Comparison of ENCODE assay signal across 21 cellular contexts in genomic region chr1:191022856-191023255, GRCh38.
DNase-seq lines count a peak whose midpoint lies in the region; ATAC-seq, FAIRE-seq and TF ChIP-seq lines count a peak whose summit lies in the region.
"Had no signal": no experiment of that assay in that cellular context is flagged by ENCODE, and none has a peak within 500 bp of the region (broad histone marks: within the 10 kb centered on the region; RNA-seq: fewer than 3 reads in every experiment).

No MANE protein-coding gene starts in this region.

- H3K79me2 ChIP-seq in PC-3 (ENCODE audit: low read length): no peaks in the 10 kb centered on the region

- H3K36me3 ChIP-seq in PC-3 (ENCODE audit: low read depth, low read length): no peaks in the 10 kb centered on the region
- H3K36me3 ChIP-seq: suprapubic skin had no signal

- H3K27me3 ChIP-seq in PC-3 (ENCODE audit: low read length): no peaks in the 10 kb centered on the region
- H3K27me3 ChIP-seq: suprapubic skin had no signal

- H2AFZ ChIP-seq in PC-3 (ENCODE audit: low read length): no peak overlapping the region
- H2AFZ ChIP-seq: GM23248 had no signal

- H3K4me1 ChIP-seq in PC-3 (ENCODE audit: insufficient read depth, low read length): peaks cover 17% of the 10 kb centered on the region
- H3K4me1 ChIP-seq: suprapubic skin had no signal

- H3K4me2 ChIP-seq in PC-3 (ENCODE audit: low read length): peak overlapping the region; percentile 26

- CTCF ChIA-PET in PC-3 (lab: Charles Lee): no interaction called here

- H4K20me1 ChIP-seq in PC-3 (ENCODE audit: low read length): no peaks in the 10 kb centered on the region

- DNase-seq in EL (peak; percentile 64), PC-3 (peak; percentile 83), dermis blood vessel endothelial cell (peak; percentile 83), lung microvascular endothelial cell (ENCODE audit: low read depth in 2 of 2) (peak; percentile 1 to 29), GDM1 (lab: John Stamatoyannopoulos, UW) (no peak), H54 (ENCODE audit: insufficient read length, low spot score) (no peak)
- DNase-seq: activated CD8-positive, alpha-beta T cell treated with anti-CD3 and anti-CD28 coated beads for 36 hours; activated naive CD8-positive, alpha-beta T cell treated with anti-CD3 and anti-CD28 coated beads for 36 hours; GF-D8; GM23248; Karpas-422; NCI-H2171; NCI-H82; small intestine had no signal

- no peak for TF ChIP-seq POLR2A in H54 (IDR thresholded peaks at IDR 0.05; ENCODE audit: low read depth, low read length)

- H3K4me3 ChIP-seq in PC-3 (ENCODE audit: low read length): no peak overlapping the region
- H3K4me3 ChIP-seq: GM23248, suprapubic skin had no signal

- intact Hi-C loops in PC-3 (cut with micrococcal nuclease): loop anchor here (5.0 to 10.0 kb wide), 2 partner anchors 66 to 1422 kb away; no protein-coding TSS in a partner anchor

- ATAC-seq in PC-3 (peak; percentile 85), HG03025 (IDR thresholded peaks at IDR 0.05; ENCODE audit: low FRiP score, unreplicated experiment) (no peak), HG02763 (IDR thresholded peaks at IDR 0.05; ENCODE audit: unreplicated experiment) (no peak)
- ATAC-seq: activated CD8-positive, alpha-beta T cell treated with anti-CD3 and anti-CD28 coated beads for 36 hours; Panc1 had no signal

- POLR2A ChIA-PET in PC-3 (lab: Charles Lee; ENCODE audit: unreplicated experiment): no interaction called here

- no peaks in the 10 kb centered on the region for H3K9me2 ChIP-seq in PC-3 (replicated peaks; ENCODE audit: low read length)

- H3K9me3 ChIP-seq in PC-3 (ENCODE audit: low read length): no peaks in the 10 kb centered on the region

- no peak for TF ChIP-seq CTCF in PC-3 (conservative IDR thresholded peaks at IDR 0.05; ENCODE audit: low read depth, low read length)

- FAIRE-seq in H54 (lab: Jason Lieb, UNC): no peak
- FAIRE-seq: frontal cortex, GM12891, small intestine had no signal

- no peaks in the 10 kb centered on the region for H3F3A ChIP-seq in PC-3 (ENCODE audit: low read length, unreplicated experiment)

- peak overlapping the region; percentile 55 for H3K27ac ChIP-seq in PC-3 (ENCODE audit: low read length)
- H3K27ac ChIP-seq: GM23248, HL-60, suprapubic skin had no signal

- H3K9ac ChIP-seq in PC-3 (ENCODE audit: low read length): no peak overlapping the region
- H3K9ac ChIP-seq: GM23248 had no signal

- no TSS peak for BruUV-seq in PC-3 (replicated peaks; lab: Mats Ljungman, UMichigan)

Comparison
In these comparisons a context has a peak if more than half of its experiments do, and no peak if none do; other contexts are left out.
1. DNase-seq: peak in EL (single experiment), PC-3 (single experiment), dermis blood vessel endothelial cell (single experiment) and lung microvascular endothelial cell (2 of 2); none in GDM1 (single experiment) and H54 (single experiment).